Comparison of ENCODE assay signal across 4 cellular contexts in genomic region chr13:31608780-31609179, GRCh38.
DNase-seq lines count a peak whose midpoint lies in the region; TF ChIP-seq lines count a peak whose summit lies in the region.
"Not testable (repeated sequence)": the region's sequence is repeated elsewhere in the genome, so short reads cannot be mapped to it uniquely, and the experiment has no call there.

No MANE protein-coding gene starts in this region.

- H3K27ac ChIP-seq in OCI-LY3 (ENCODE audit: low read length), result peak overlapping the region; percentile 97
- not testable (repeated sequence) for H3K27ac ChIP-seq in esophagus muscularis mucosa (replicated peaks in 1 of 4)

- intact Hi-C loops in activated CD4-positive, alpha-beta T cell treated with anti-CD3 and anti-CD28 coated beads, Interleukin-2, amount 10 ng/mL, durations not matched to agents 24 days and 14 days (cut with micrococcal nuclease); esophagus muscularis mucosa (cut with DNase I): not testable (repeated sequence)

- H3K36me3 ChIP-seq in OCI-LY3 (replicated peaks; ENCODE audit: low read depth, low read length), result peaks cover 32% of the 10 kb centered on the region
- not testable (repeated sequence) for H3K36me3 ChIP-seq in esophagus muscularis mucosa

- TF ChIP-seq EP300 in esophagus muscularis mucosa (IDR thresholded peaks at IDR 0.05), result not testable (repeated sequence)

- not testable (repeated sequence) for H3K4me1 Mint-ChIP-seq in activated CD4-positive, alpha-beta T cell treated with anti-CD3 and anti-CD28 coated beads, Interleukin-2, amount 10 ng/mL, durations not matched to agents 24 days and 14 days

- peaks cover 52% of the 10 kb centered on the region for H3K4me1 ChIP-seq in OCI-LY3 (ENCODE audit: low read length)
- not testable (repeated sequence) for H3K4me1 ChIP-seq in esophagus muscularis mucosa

- H3K27me3 Mint-ChIP-seq in activated CD4-positive, alpha-beta T cell treated with anti-CD3 and anti-CD28 coated beads, Interleukin-2, amount 10 ng/mL, durations not matched to agents 24 days and 14 days, result not testable (repeated sequence)

- not testable (repeated sequence) for H3K9ac ChIP-seq in OCI-LY3 (ENCODE audit: low read length)

- DNase-seq in activated CD4-positive, alpha-beta T cell treated with anti-CD3 and anti-CD28 coated beads, Interleukin-2, amount 10 ng/mL, durations not matched to agents 24 days and 14 days, result peak; percentile 13
- DNase-seq in activated gamma-delta T cell (lab: John Stamatoyannopoulos, UW) (peak; percentile 1), esophagus muscularis mucosa (ENCODE audit: extremely low spot score) (peak; percentile 47)

- H3K9me3 Mint-ChIP-seq in activated CD4-positive, alpha-beta T cell treated with anti-CD3 and anti-CD28 coated beads, Interleukin-2, amount 10 ng/mL, durations not matched to agents 24 days and 14 days, result not testable (repeated sequence)

- not testable (repeated sequence) for H3K27ac Mint-ChIP-seq in activated CD4-positive, alpha-beta T cell treated with anti-CD3 and anti-CD28 coated beads, Interleukin-2, amount 10 ng/mL, durations not matched to agents 24 days and 14 days

- not testable (repeated sequence) for H3K4me3 Mint-ChIP-seq in activated CD4-positive, alpha-beta T cell treated with anti-CD3 and anti-CD28 coated beads, Interleukin-2, amount 10 ng/mL, durations not matched to agents 24 days and 14 days

- H3K79me2 ChIP-seq in OCI-LY3 (ENCODE audit: low read length), result not testable (repeated sequence)

- not testable (repeated sequence) for TF ChIP-seq CTCF in OCI-LY3 (IDR thresholded peaks at IDR 0.05; ENCODE audit: low read depth, low read length); esophagus muscularis mucosa (IDR thresholded peaks at IDR 0.05)

- WGBS in esophagus muscularis mucosa, result 93% methylated on average over 17 of the region's 23 CpGs

- not testable (repeated sequence) for H3K27me3 ChIP-seq in OCI-LY3 (ENCODE audit: low read depth, low read length); esophagus muscularis mucosa

- not testable (repeated sequence) for TF ChIP-seq POLR2A in esophagus muscularis mucosa (IDR thresholded peaks at IDR 0.05; ENCODE audit: low read depth)

- H3K9me3 ChIP-seq in OCI-LY3 (ENCODE audit: insufficient read depth, low read length), result peaks cover 17% of the 10 kb centered on the region
- not testable (repeated sequence) for H3K9me3 ChIP-seq in esophagus muscularis mucosa

- H2AFZ ChIP-seq in OCI-LY3 (ENCODE audit: low read depth, low read length), result not testable (repeated sequence)

- H4K20me1 ChIP-seq in OCI-LY3 (ENCODE audit: insufficient read depth, low read length), result not testable (repeated sequence)

- H3K4me3 ChIP-seq in OCI-LY3 (ENCODE audit: low read length); esophagus muscularis mucosa: not testable (repeated sequence)

- H3K36me3 Mint-ChIP-seq in activated CD4-positive, alpha-beta T cell treated with anti-CD3 and anti-CD28 coated beads, Interleukin-2, amount 10 ng/mL, durations not matched to agents 24 days and 14 days (ENCODE audit: low read depth), result not testable (repeated sequence)

- H3K4me2 ChIP-seq in OCI-LY3 (ENCODE audit: low read length), result not testable (repeated sequence)
